ENCODE assay signal across 1 cellular context in genomic region chr14:105020815-105021655, GRCh38.
TF ChIP-seq lines count a peak whose summit lies in the region.

TSS of gene CDCA4 (minus strand) at chr14:105021083. CDS start at chr14:105011929, 9,154 bp downstream.

TF ChIP-seq in HepG2, 621 proteins besides CTCF, POLR2A, EP300 and RAD21 (continued from another document and continues in another):
- TF ChIP-seq ZNF609 (CRISPR knock-in tag; IDR thresholded peaks at IDR 0.05; ENCODE audit: borderline replicate concordance) (peak; percentile 18; the same call in 1 of the 2 replicates), CREB1 (IDR thresholded peaks at IDR 0.05) (peak; percentile 58; the same call in 1 of the 2 replicates), CREB1 (CRISPR knock-in tag; IDR thresholded peaks at IDR 0.05) (peak; percentile 36; the same call in 1 of the 2 replicates), MTF1 (CRISPR knock-in tag; IDR thresholded peaks at IDR 0.05) (peak; percentile 73; the same call in 1 of the 2 replicates), ELF3 (CRISPR knock-in tag; IDR thresholded peaks at IDR 0.05) (no peak), DRAP1 (CRISPR knock-in tag; IDR thresholded peaks at IDR 0.05) (peak; percentile 19; the same call in 1 of the 2 replicates), GATA4 (IDR thresholded peaks at IDR 0.05; ENCODE audit: borderline replicate concordance, low read depth) (no peak), ZNF496 (CRISPR knock-in tag; IDR thresholded peaks at IDR 0.05; ENCODE audit: insufficient replicate concordance) (no peak), HDAC2 (CRISPR knock-in tag; IDR thresholded peaks at IDR 0.05) (no peak), RBFOX2 (IDR thresholded peaks at IDR 0.05; ENCODE audit: low read depth, low read length) (peak; percentile 84), PATZ1 (CRISPR knock-in tag; IDR thresholded peaks at IDR 0.05) (peak; percentile 23; the same call in 1 of the 2 replicates), TEAD3 (CRISPR knock-in tag; optimal IDR thresholded peaks at IDR 0.05; ENCODE audit: borderline replicate concordance) (no peak), ZFP36L2 (CRISPR knock-in tag; IDR thresholded peaks at IDR 0.05) (no peak), ZBTB25 (CRISPR knock-in tag; IDR thresholded peaks at IDR 0.05) (no peak), ZNF138 (CRISPR knock-in tag; IDR thresholded peaks at IDR 0.05; ENCODE audit: low read depth) (no peak), RBM22 (optimal IDR thresholded peaks at IDR 0.05; ENCODE audit: low read length) (no peak), PITX1 (CRISPR knock-in tag; IDR thresholded peaks at IDR 0.05) (no peak), SKIL (CRISPR knock-in tag; IDR thresholded peaks at IDR 0.05; ENCODE audit: borderline replicate concordance) (no peak), SNRNP70 (IDR thresholded peaks at IDR 0.05; ENCODE audit: low read depth, low read length) (no peak), PAWR (CRISPR knock-in tag; IDR thresholded peaks at IDR 0.05; ENCODE audit: borderline replicate concordance) (no peak), MTA3 (CRISPR knock-in tag; IDR thresholded peaks at IDR 0.05) (no peak), KLF11 (CRISPR knock-in tag; IDR thresholded peaks at IDR 0.05) (no peak), CEBPZ (IDR thresholded peaks at IDR 0.05; ENCODE audit: low read length) (no peak), PRPF4 (IDR thresholded peaks at IDR 0.05; ENCODE audit: low read depth, low read length, poor library complexity, severe bottlenecking) (no peak), ARID3A (IDR thresholded peaks at IDR 0.05; ENCODE audit: low read depth, low read length) (no peak), ZNF430 (CRISPR knock-in tag; IDR thresholded peaks at IDR 0.05) (peak; percentile 71; the same call in 1 of the 2 replicates), ZNF367 (CRISPR knock-in tag; IDR thresholded peaks at IDR 0.05; ENCODE audit: borderline replicate concordance) (peak; percentile 3; the same call in 1 of the 2 replicates), FOXO4 (CRISPR knock-in tag; conservative IDR thresholded peaks at IDR 0.05) (no peak), SKI (IDR thresholded peaks at IDR 0.05; ENCODE audit: partially characterized antibody) (peak; percentile 63), ZNF280B (CRISPR knock-in tag; IDR thresholded peaks at IDR 0.05; ENCODE audit: borderline replicate concordance) (peak; percentile 68; the same call in 1 of the 2 replicates), ZNF672 (CRISPR knock-in tag; IDR thresholded peaks at IDR 0.05) (no peak), ZNF225 (CRISPR knock-in tag; IDR thresholded peaks at IDR 0.05) (no peak), ISL2 (CRISPR knock-in tag; IDR thresholded peaks at IDR 0.05) (0 out of 2 replicates have a peak, but pooled peaks have one; percentile 49), ZNF512B (CRISPR knock-in tag; IDR thresholded peaks at IDR 0.05; ENCODE audit: borderline replicate concordance) (no peak), ZNF562 (CRISPR knock-in tag; IDR thresholded peaks at IDR 0.05; ENCODE audit: borderline replicate concordance) (no peak), ZNF136 (CRISPR knock-in tag; IDR thresholded peaks at IDR 0.05; ENCODE audit: low read depth) (no peak), TAF1 (CRISPR knock-in tag; IDR thresholded peaks at IDR 0.05) (peak; percentile 71)
